10 cellular contexts compared by ENCODE assay signal in the genomic region with DNA sequence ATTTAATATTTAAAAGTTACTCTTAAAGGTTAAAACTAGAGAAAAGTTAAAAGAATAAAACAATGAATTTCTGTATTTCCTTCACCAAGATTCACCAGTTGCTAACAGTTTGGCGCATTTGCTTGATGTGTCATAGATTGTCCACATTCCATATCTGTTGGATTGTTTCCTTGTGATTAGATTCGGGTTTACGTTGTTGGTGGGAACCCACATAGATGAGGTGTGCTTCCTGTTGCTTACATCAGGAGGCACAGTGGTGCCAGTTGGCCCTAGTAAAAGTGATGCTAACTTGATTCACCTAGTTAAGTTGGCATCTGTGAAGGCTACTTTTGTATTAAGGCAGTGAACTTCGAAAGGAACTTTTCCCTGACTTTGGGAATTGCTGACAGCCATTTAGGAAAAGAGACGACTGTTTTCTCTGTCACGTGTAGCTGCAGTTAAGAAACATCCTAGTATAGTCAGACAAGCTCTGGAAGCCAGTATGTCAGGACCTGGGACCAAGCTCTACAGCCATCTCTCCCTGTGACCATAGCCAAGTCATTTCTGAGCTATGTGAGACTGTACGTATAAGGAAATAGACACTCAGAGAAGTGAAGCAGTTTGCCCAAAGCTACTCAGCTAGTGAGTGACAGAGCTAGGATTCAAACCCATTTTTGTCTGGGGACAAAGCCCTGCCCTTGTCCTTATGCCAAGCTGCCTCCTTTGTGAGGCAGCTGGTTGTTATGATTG. TPM values are rescaled to one million over a fixed set of nuclear protein-coding genes. Genes with fewer than 3 reads are reported as not detected.
A peak's percentile ranks its signal among the peaks of the same experiment; 100 is the strongest.
DNase-seq lines count a peak whose midpoint lies in the region; ATAC-seq and TF ChIP-seq lines count a peak whose summit lies in the region.
"Had no signal": no experiment of that assay in that cellular context is flagged by ENCODE, and none has a peak within 500 bp of the region (broad histone marks: within the 10 kb centered on the region; RNA-seq: fewer than 3 reads in every experiment).

No MANE protein-coding gene starts in this region.

- no peak for TF ChIP-seq RAD21 in SK-N-SH (IDR thresholded peaks at IDR 0.05; ENCODE audit: low read length)

- DNase-seq in GM04503 (ENCODE audit: low read depth) (peak; percentile 72), SK-N-SH (no peak), renal cortical epithelial cell (ENCODE audit: low read depth) (peak; percentile 95), WTC11 (ENCODE audit: low spot score) (no peak), COLO829 (ENCODE audit: low spot score) (no peak), DMS153 (lab: John Stamatoyannopoulos, UW) (no peak)
- DNase-seq: stimulated activated CD4-positive, alpha-beta T cell treated with anti-CD3 and anti-CD28 coated beads, Interleukin-15, amount 100 ng/mL, for 24 hours had no signal

- H3F3A ChIP-seq in SK-N-SH (replicated peaks; ENCODE audit: insufficient read depth) = peaks cover 21% of the 10 kb centered on the region

- no peak for ATAC-seq in WTC11
- no peak for ATAC-seq in HG02610 (IDR thresholded peaks at IDR 0.05; ENCODE audit: unreplicated experiment)

- TF ChIP-seq EP300 in SK-N-SH (IDR thresholded peaks at IDR 0.05; ENCODE audit: borderline replicate concordance in 1 of 2, low read depth in 1 of 2, low read length in 1 of 2) = peak in 1 of 2 experiments; percentile 79; a peak in 2 of 4 replicates

- H3K4me3 ChIP-seq in SK-N-SH (ENCODE audit: low read depth in 2 of 2, low read length in 1 of 2) = no peak overlapping the region
- no peak overlapping the region for H3K4me3 ChIP-seq in esophagus (ENCODE audit: low read depth in 1 of 2, low read length in 2 of 2)

- H2AFZ ChIP-seq in SK-N-SH (ENCODE audit: low read depth) = no peak overlapping the region

- POLR2A ChIA-PET in SK-N-SH (lab: Yijun Ruan, JAX) (no interaction called here), WTC11 (lab: Charles Lee) (interaction anchor here (1.2 kb wide), 1 partner anchor 49 kb away, joined by 4 read pairs; a partner anchor contains a TSS)

- H3K4me3 Mint-ChIP-seq in WTC11 = no peak overlapping the region

- H3K4me2 ChIP-seq in SK-N-SH = peak overlapping the region; percentile 49

- peaks cover 26% of the 10 kb centered on the region for H3K79me2 ChIP-seq in SK-N-SH (ENCODE audit: insufficient read depth)

- H3K27me3 Mint-ChIP-seq in WTC11 (ENCODE audit: low read depth) = no peaks in the 10 kb centered on the region

- H3K4me1 Mint-ChIP-seq in WTC11 = peaks cover 8% of the 10 kb centered on the region

- H3K9me2 ChIP-seq in SK-N-SH = no peaks in the 10 kb centered on the region

- H3K27ac Mint-ChIP-seq in WTC11 = no peak overlapping the region

- H3K36me3 ChIP-seq in SK-N-SH (replicated peaks in 1 of 2; ENCODE audit: control insufficient read depth in 1 of 2, insufficient read depth in 2 of 2, low read length in 1 of 2) (no peaks in the 10 kb centered on the region), esophagus (ENCODE audit: control insufficient read depth in 2 of 2, insufficient read depth in 2 of 2, low read length in 1 of 2) (no peaks in the 10 kb centered on the region)

- no peaks in the 10 kb centered on the region for H3K36me3 Mint-ChIP-seq in WTC11

- H3K9me3 ChIP-seq in SK-N-SH = no peaks in the 10 kb centered on the region
- H3K9me3 ChIP-seq in esophagus (ENCODE audit: control insufficient read depth in 2 of 2, insufficient read depth in 1 of 2, low read depth in 1 of 2, low read length in 1 of 2) = no peaks in the 10 kb centered on the region

- CTCF ChIA-PET in SK-N-SH (lab: Yijun Ruan, JAX) = interaction anchor here (0.9 to 1.7 kb wide), 3 partner anchors 10 to 58 kb away, joined by 3 to 4 read pairs (median 3); no protein-coding TSS in a partner anchor
- CTCF ChIA-PET in WTC11 (lab: Charles Lee) = interaction anchor here (1.0 to 1.4 kb wide), 3 partner anchors 24 to 76 kb away, joined by 3 to 4 read pairs (median 3); a partner anchor contains a TSS

- 34% methylated on average over 7 of the region's 7 CpGs for WGBS in SK-N-SH (ENCODE audit: low lambda C conversion rate)
- WGBS in esophagus, 2 donors = 44 to 51% methylated on average over 7 of the region's 7 CpGs

- no peaks in the 10 kb centered on the region for H4K20me1 ChIP-seq in SK-N-SH (ENCODE audit: insufficient read depth)

- no peaks in the 10 kb centered on the region for H3K27me3 ChIP-seq in SK-N-SH (ENCODE audit: insufficient read depth)
- no peaks in the 10 kb centered on the region for H3K27me3 ChIP-seq in esophagus (ENCODE audit: control insufficient read depth in 1 of 2, insufficient read depth in 2 of 2, low read length in 2 of 2)

- H3K4me1 ChIP-seq in SK-N-SH (ENCODE audit: control insufficient read depth in 1 of 2, insufficient read depth in 2 of 2, low read depth in 1 of 2, low read length in 1 of 2) = peaks cover 14 to 30% of the 10 kb centered on the region in 2 experiments; a peak in 3 of 4 replicates
- peaks cover 0 to 20% of the 10 kb centered on the region in 2 donors for H3K4me1 ChIP-seq in esophagus (ENCODE audit: control insufficient read depth in 2 of 2, insufficient read depth in 2 of 2, low read length in 1 of 2)

- no peaks in the 10 kb centered on the region for H3K9me3 Mint-ChIP-seq in WTC11

- TF ChIP-seq CTCF in SK-N-SH (IDR thresholded peaks at IDR 0.05) (peak; percentile 30; the same call in 1 of the 2 replicates), WTC11 (IDR thresholded peaks at IDR 0.05) (no peak)

- peak overlapping the region; percentile 18 to 89; a peak in 2 of 4 replicates for H3K27ac ChIP-seq in SK-N-SH (ENCODE audit: low read depth in 2 of 2, low read length in 1 of 2)
- H3K27ac ChIP-seq in esophagus (ENCODE audit: low read depth in 2 of 2, low read length in 1 of 2) = peak overlapping the region; percentile 97 to 98
- H3K27ac ChIP-seq: HL-60 had no signal

- peak overlapping the region; percentile 42; the same call in 1 of the 2 replicates for H3K9ac ChIP-seq in SK-N-SH

TF ChIP-seq in SK-N-SH, 30 proteins besides CTCF, POLR2A, EP300 and RAD21 (continues in another document):
- TF ChIP-seq SIN3A (IDR thresholded peaks at IDR 0.05; ENCODE audit: borderline replicate concordance, low read depth, low read length) (no peak), NRF1 (IDR thresholded peaks at IDR 0.05; ENCODE audit: low read depth, low read length) (no peak), RXRA (IDR thresholded peaks at IDR 0.05; ENCODE audit: borderline replicate concordance, low read depth) (peak; percentile 24; the same call in 1 of the 2 replicates), TCF12 (IDR thresholded peaks at IDR 0.05) (peak; percentile 71), ELF1 (IDR thresholded peaks at IDR 0.05) (no peak), RCOR1 (IDR thresholded peaks at IDR 0.05; ENCODE audit: low read length) (no peak)
- TF ChIP-seq, protein P1, sequence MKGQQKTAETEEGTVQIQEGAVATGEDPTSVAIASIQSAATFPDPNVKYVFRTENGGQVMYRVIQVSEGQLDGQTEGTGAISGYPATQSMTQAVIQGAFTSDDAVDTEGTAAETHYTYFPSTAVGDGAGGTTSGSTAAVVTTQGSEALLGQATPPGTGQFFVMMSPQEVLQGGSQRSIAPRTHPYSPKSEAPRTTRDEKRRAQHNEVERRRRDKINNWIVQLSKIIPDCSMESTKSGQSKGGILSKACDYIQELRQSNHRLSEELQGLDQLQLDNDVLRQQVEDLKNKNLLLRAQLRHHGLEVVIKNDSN (IDR thresholded peaks at IDR 0.05; ENCODE audit: borderline replicate concordance, low read depth) = 0 out of 2 replicates have a peak, but pooled peaks have one; percentile 22
- TF ChIP-seq, protein P2, sequence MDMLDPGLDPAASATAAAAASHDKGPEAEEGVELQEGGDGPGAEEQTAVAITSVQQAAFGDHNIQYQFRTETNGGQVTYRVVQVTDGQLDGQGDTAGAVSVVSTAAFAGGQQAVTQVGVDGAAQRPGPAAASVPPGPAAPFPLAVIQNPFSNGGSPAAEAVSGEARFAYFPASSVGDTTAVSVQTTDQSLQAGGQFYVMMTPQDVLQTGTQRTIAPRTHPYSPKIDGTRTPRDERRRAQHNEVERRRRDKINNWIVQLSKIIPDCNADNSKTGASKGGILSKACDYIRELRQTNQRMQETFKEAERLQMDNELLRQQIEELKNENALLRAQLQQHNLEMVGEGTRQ (IDR thresholded peaks at IDR 0.05; ENCODE audit: borderline replicate concordance, low read depth, low read length) = no peak

TF ChIP-seq in WTC11, 78 proteins besides CTCF, POLR2A, EP300 and RAD21 (continues in another document):
- TF ChIP-seq ETV6 (CRISPR knock-in tag; IDR thresholded peaks at IDR 0.05) (no peak), OVOL2 (CRISPR knock-in tag; IDR thresholded peaks at IDR 0.05; ENCODE audit: borderline replicate concordance) (no peak), ZNF416 (CRISPR knock-in tag; IDR thresholded peaks at IDR 0.05) (no peak), GTF2I (CRISPR knock-in tag; conservative IDR thresholded peaks at IDR 0.05) (no peak), TCF7 (CRISPR knock-in tag; IDR thresholded peaks at IDR 0.05; ENCODE audit: low read depth) (no peak), ZNF232 (CRISPR knock-in tag; IDR thresholded peaks at IDR 0.05) (no peak), FOXJ3 (CRISPR knock-in tag; IDR thresholded peaks at IDR 0.05; ENCODE audit: borderline replicate concordance) (no peak), ZNF396 (CRISPR knock-in tag; IDR thresholded peaks at IDR 0.05; ENCODE audit: borderline replicate concordance) (no peak), FOXP1 (CRISPR knock-in tag; IDR thresholded peaks at IDR 0.05; ENCODE audit: borderline replicate concordance) (no peak)
- TF ChIP-seq, protein P3, sequence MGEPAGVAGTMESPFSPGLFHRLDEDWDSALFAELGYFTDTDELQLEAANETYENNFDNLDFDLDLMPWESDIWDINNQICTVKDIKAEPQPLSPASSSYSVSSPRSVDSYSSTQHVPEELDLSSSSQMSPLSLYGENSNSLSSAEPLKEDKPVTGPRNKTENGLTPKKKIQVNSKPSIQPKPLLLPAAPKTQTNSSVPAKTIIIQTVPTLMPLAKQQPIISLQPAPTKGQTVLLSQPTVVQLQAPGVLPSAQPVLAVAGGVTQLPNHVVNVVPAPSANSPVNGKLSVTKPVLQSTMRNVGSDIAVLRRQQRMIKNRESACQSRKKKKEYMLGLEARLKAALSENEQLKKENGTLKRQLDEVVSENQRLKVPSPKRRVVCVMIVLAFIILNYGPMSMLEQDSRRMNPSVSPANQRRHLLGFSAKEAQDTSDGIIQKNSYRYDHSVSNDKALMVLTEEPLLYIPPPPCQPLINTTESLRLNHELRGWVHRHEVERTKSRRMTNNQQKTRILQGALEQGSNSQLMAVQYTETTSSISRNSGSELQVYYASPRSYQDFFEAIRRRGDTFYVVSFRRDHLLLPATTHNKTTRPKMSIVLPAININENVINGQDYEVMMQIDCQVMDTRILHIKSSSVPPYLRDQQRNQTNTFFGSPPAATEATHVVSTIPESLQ (CRISPR knock-in tag; IDR thresholded peaks at IDR 0.05) = no peak

RNA-seq across cellular contexts. Expression of a gene that starts 49.0 kb away (rescaled TPM):
- 11.5 and 13.3 TPM in 2 replicates for polyA plus RNA-seq in SK-N-SH (2012; rRNA removed)
- 6.0 and 9.4 TPM in 2 replicates for polyA plus RNA-seq in SK-N-SH (2012; cell fraction: cytosol; rRNA removed)
- polyA plus RNA-seq in SK-N-SH (2012; cell fraction: nucleus; rRNA removed) = 19.3 and 20.2 TPM in 2 replicates
- 10 to 100 TPM; 28.1 to 45.1 TPM for polyA plus RNA-seq in esophagus
- 6.8 and 14.3 TPM in 2 replicates for total RNA-seq in renal cortical epithelial cell
- total RNA-seq in WTC11 (2021) = 14.7 to 17.1 TPM (median 16.8 TPM) in 3 replicates

Comparison
In these comparisons a context has a peak if more than half of its experiments do, and no peak if none do; other contexts are left out.
1. DNase-seq: peak in GM04503 (single experiment) and renal cortical epithelial cell (single experiment); none in SK-N-SH (single experiment), WTC11 (single experiment), COLO829 (single experiment) and DMS153 (single experiment).